Comparison of ENCODE assay signal across 20 cellular contexts in the genomic region with DNA sequence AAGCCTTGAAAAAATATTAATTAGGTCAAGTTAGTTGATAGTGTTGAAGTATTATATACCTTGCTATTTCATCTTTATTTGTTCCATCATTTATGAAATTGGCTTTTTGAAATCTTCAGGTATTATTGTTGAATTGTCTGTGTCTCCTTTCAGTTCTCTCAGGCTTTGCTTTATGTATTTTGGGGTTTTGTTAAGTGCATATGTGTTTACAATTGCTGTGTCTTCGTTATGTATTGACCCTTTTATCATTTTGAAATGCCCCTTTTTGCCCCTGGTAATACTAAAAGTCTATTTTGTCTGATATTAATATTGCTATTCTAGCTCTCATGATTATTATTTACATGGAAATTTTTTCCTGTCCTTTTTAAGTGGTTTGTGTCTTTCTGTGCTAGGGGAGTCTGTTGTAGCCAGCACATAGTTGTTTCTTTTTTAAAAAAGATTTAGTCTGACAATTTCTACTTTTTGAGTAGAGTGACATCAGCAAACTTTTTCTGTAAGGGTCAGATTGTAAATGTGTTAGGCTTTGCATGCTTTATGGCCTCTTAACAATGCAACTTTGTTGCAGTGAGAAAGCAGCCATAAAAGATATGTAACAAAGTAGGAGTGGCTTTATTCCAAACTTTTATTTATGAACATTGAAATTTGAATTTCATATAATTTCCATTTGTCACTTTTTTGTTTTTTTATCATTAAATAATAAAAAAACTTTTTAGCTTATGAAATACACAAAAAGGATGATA. TPM values are rescaled to one million over a fixed set of nuclear protein-coding genes. Genes with fewer than 3 reads are reported as not detected.
DNase-seq lines count a peak whose midpoint lies in the region; ATAC-seq, FAIRE-seq and TF ChIP-seq lines count a peak whose summit lies in the region.
"Had no signal": no experiment of that assay in that cellular context is flagged by ENCODE, and none has a peak within 500 bp of the region (broad histone marks: within the 10 kb centered on the region; RNA-seq: fewer than 3 reads in every experiment).

No MANE protein-coding gene starts in this region.

- TF ChIP-seq RAD21 in K562 (CRISPR knock-in tag; conservative IDR thresholded peaks at IDR 0.05 in 1 of 2, IDR thresholded peaks at IDR 0.05 in 1 of 2): no peak

- no peak overlapping the region for H3K27ac ChIP-seq in K562 (ENCODE audit: extremely low read depth, low read depth, low read length)
- H3K27ac ChIP-seq in pancreas: no peak overlapping the region
- H3K27ac ChIP-seq: 22Rv1, C4-2B had no signal

- ATAC-seq in K562 (no peak), pancreas (no peak), GM18502 (IDR thresholded peaks at IDR 0.05; ENCODE audit: poor library complexity, unreplicated experiment) (no peak)
- ATAC-seq: A549 had no signal

- no peaks in the 10 kb centered on the region for H4K20me1 ChIP-seq in K562 (replicated peaks; ENCODE audit: control insufficient read depth, insufficient read depth, low read length)

- TF ChIP-seq CTCF in D721Med (IDR thresholded peaks at IDR 0.05; ENCODE audit: insufficient read depth, missing control alignments) (no peak), K562 (IDR thresholded peaks at IDR 0.05 in 2 of 3, conservative IDR thresholded peaks at IDR 0.05 in 1 of 3; ENCODE audit: insufficient read depth in 2 of 3, low read depth in 1 of 3, low read length in 3 of 3) (no peak), pancreas (IDR thresholded peaks at IDR 0.05) (no peak), GM13977 (IDR thresholded peaks at IDR 0.05; ENCODE audit: extremely low read depth, insufficient read depth, missing control alignments) (no peak)

- H3K27me3 ChIP-seq in K562 (ENCODE audit: control insufficient read depth in 2 of 2, insufficient read depth in 2 of 2, low read length in 2 of 2) (no peaks in the 10 kb centered on the region), pancreas (no peaks in the 10 kb centered on the region)

- H3K36me3 ChIP-seq in K562 (ENCODE audit: control insufficient read depth, insufficient read depth, low read length) (no peaks in the 10 kb centered on the region), pancreas (no peaks in the 10 kb centered on the region)

- CTCF ChIA-PET in K562 (lab: Yijun Ruan, JAX; ENCODE audit: low intra/inter-chr PET ratio): no interaction called here

- peaks cover 65% of the 10 kb centered on the region for H3K79me2 ChIP-seq in K562 (ENCODE audit: control insufficient read depth, insufficient read depth, low read length)

- no TSS peak for BruUV-seq in K562 (replicated peaks; lab: Mats Ljungman, UMichigan)

- H3K9me1 ChIP-seq in K562 (ENCODE audit: control insufficient read depth, insufficient read depth, low read length): no peaks in the 10 kb centered on the region

- no peak for TF ChIP-seq POLR2A in K562 (conservative IDR thresholded peaks at IDR 0.05)

- H3K9me3 ChIP-seq in K562 (replicated peaks; ENCODE audit: control insufficient read depth, insufficient read depth, low read depth, low read length): 0 out of 2 replicates have a peak, but pooled peaks cover 2% of the 10 kb centered on the region
- no peaks in the 10 kb centered on the region for H3K9me3 ChIP-seq in pancreas
- H3K9me3 ChIP-seq: Caco-2 had no signal

- POLR2A ChIA-PET in K562 (lab: Yijun Ruan, JAX): no interaction called here

- TF ChIP-seq EP300 in K562 (IDR thresholded peaks at IDR 0.05; ENCODE audit: low read length): no peak

- WGBS in K562 (ENCODE audit: insufficient coverage, low coverage, missing lambda C conversion rate): 38% methylated on average over 1 of the region's 1 CpG
- WGBS in pancreas, 2 donors: 94 to 96% methylated on average over 1 of the region's 1 CpG

- no peak overlapping the region for H2AFZ ChIP-seq in K562 (ENCODE audit: low read depth, low read length)

- H3K9ac ChIP-seq in K562 (ENCODE audit: insufficient read depth in 1 of 2, low read depth in 2 of 2, low read length in 2 of 2): no peak overlapping the region

- FAIRE-seq in D721Med (lab: Jason Lieb, UNC) (peak; percentile 100), K562 (lab: Jason Lieb, UNC) (no peak), frontal cortex (lab: Jason Lieb, UNC) (peak; percentile 82), pancreas (lab: Jason Lieb, UNC) (peak; percentile 17)
- FAIRE-seq: A549, GM12892, H1 had no signal

- H3K4me2 ChIP-seq in K562 (ENCODE audit: insufficient read depth, low read length): no peak overlapping the region
- H3K4me2 ChIP-seq: A549 had no signal

- H3K4me3 ChIP-seq in K562 (no peak overlapping the region), pancreas (no peak overlapping the region)
- H3K4me3 ChIP-seq: A549 had no signal

- H3K4me1 ChIP-seq in K562 (replicated peaks in 1 of 2; ENCODE audit: control insufficient read depth in 2 of 2, insufficient read depth in 2 of 2, low read length in 2 of 2) (no peaks in the 10 kb centered on the region), pancreas (peaks cover 0 to 4% (median 0%) of the 10 kb centered on the region in 3 donors)

- in situ Hi-C loops in K562 (cut with MboI) (no loop called here), GM13977 (cut with MboI; ENCODE audit: low pct_unique_long_range_greater_than_20kb, low sequenced_read_pairs, unreplicated experiment) (no loop called here)

- DNase-seq in D721Med (ENCODE audit: insufficient read length, low spot score) (no peak), K562 (ENCODE audit: extremely low read depth in 1 of 4, low spot score in 3 of 4) (no peak), frontal cortex (ENCODE audit: low spot score in 2 of 2) (no peak), pancreas (no peak), HuH-7.5 (ENCODE audit: low spot score) (no peak), GM13977 (ENCODE audit: low spot score) (no peak), NCI-H526 (lab: John Stamatoyannopoulos, UW) (no peak)
- DNase-seq: AML-193; Caco-2; CD4-positive, alpha-beta T cell; DMS153; DMS79; GDM1; H9 had no signal

- intact Hi-C loops in K562 (cut with micrococcal nuclease): no loop called here
- intact Hi-C loops in pancreas (cut with DNase I): no loop called here

TF ChIP-seq in K562, 482 proteins besides CTCF, POLR2A, EP300 and RAD21:
- TF ChIP-seq NR2F6 (CRISPR knock-in tag; IDR thresholded peaks at IDR 0.05) (no peak), RBM25 (IDR thresholded peaks at IDR 0.05; ENCODE audit: low read depth, low read length, severe bottlenecking) (peak; percentile 56)

RNA-seq across cellular contexts. Expression of a gene that starts 19.9 kb away (rescaled TPM):
- total RNA-seq in K562 (2011; cell fraction: chromatin; rRNA removed; ENCODE audit: low replicate concordance): 5.4 and 9.7 TPM in 2 replicates
- total RNA-seq in K562 (2011; cell fraction: nucleolus; rRNA removed): 3.0 and 3.8 TPM in 2 replicates
- total RNA-seq in K562 (2011; cell fraction: nucleoplasm; rRNA removed): 3.7 and 4.3 TPM in 2 replicates
- total RNA-seq in K562 (2014; rRNA removed): 3.2 and 3.3 TPM in 2 replicates
- 5.7 and 7.2 TPM in 2 replicates for total RNA-seq in K562 (2014; rRNA removed; fragmentation: Illumina TruSeq; extraction: Trizol)
- 7.1 and 7.5 TPM in 2 replicates for total RNA-seq in K562 (2015; rRNA removed; fragmentation: Illumina TruSeq; extraction: Trizol)
- total RNA-seq in K562 (2021): 5.8 and 6.6 TPM in 2 replicates
- polyA plus RNA-seq in K562 (2011; rRNA removed): 5.0 and 5.6 TPM in 2 replicates
- 3.5 and 4.0 TPM in 2 replicates for polyA plus RNA-seq in K562 (2011; cell fraction: cytosol; rRNA removed)
- polyA plus RNA-seq in K562 (2011; cell fraction: nucleus; rRNA removed): 3.0 and 4.3 TPM in 2 replicates
- 3.9 and 4.4 TPM in 2 replicates for polyA plus RNA-seq in K562 (2012)
- 5.2 and 6.1 TPM in 2 replicates for polyA plus RNA-seq in K562 (2014; fragmentation: Illumina TruSeq; extraction: Trizol)
- 1 to 10 TPM; 2.5 to 3.4 TPM for polyA plus RNA-seq in K562 (2014; fragmentation: Nextera tagmentation; extraction: Ambion mirVana)
- polyA plus RNA-seq in K562 (2014; rRNA removed): 3.4 and 3.9 TPM in 2 replicates
- polyA minus RNA-seq in K562 (2011; rRNA and poly(A)+ RNA removed): 11.2 and 14.2 TPM in 2 replicates
- polyA minus RNA-seq in K562 (2011; cell fraction: cytosol; rRNA and poly(A)+ RNA removed): 5.0 and 8.2 TPM in 2 replicates
- polyA minus RNA-seq in K562 (2011; cell fraction: nucleus; rRNA and poly(A)+ RNA removed): 3.6 and 8.1 TPM in 2 replicates
- 53.4 TPM for total RNA-seq in frontal cortex
- 10 to 100 TPM in 2 of 6 donors, 1 to 10 TPM in 4; 6.7 to 18.8 (median 8.8) TPM for total RNA-seq in pancreas
- polyA plus RNA-seq in pancreas: 1 to 10 TPM; 3.0 to 6.7 TPM
